In the genomic region with DNA sequence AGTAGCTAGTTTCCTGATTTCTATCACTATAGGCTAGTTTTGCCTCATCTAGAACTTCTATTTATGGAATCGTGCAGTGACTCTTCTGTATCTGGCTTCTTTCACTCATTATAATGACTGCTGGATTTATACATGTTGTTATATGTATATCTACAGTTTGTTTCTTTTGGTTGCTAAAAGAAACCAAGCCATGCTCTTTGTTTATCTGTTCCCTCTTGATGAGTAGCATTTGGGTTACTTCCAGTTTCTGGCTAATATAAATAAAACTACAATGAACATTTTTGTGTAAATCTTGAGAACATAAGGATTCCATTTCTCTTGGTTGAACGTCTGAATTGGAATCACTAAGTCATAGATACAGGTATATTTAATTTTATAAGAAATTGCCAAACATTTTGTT, we compare ENCODE assay signal across 14 cellular contexts.
A peak's percentile ranks its signal among the peaks of the same experiment; 100 is the strongest.
DNase-seq lines count a peak whose midpoint lies in the region; TF ChIP-seq lines count a peak whose summit lies in the region.
"Had no signal": no experiment of that assay in that cellular context is flagged by ENCODE, and none has a peak within 500 bp of the region (broad histone marks: within the 10 kb centered on the region; RNA-seq: fewer than 3 reads in every experiment).

No MANE protein-coding gene starts in this region.

- no peak overlapping the region for H3K4me3 Mint-ChIP-seq in HFFc6
- H3K4me3 Mint-ChIP-seq: CD4-positive, alpha-beta T cell; T-cell had no signal

- H3K9me3 Mint-ChIP-seq in HFFc6: peaks cover 5% of the 10 kb centered on the region; the same call in 1 of the 2 replicates

- no peak for TF ChIP-seq CTCF in HFFc6 (IDR thresholded peaks at IDR 0.05)

- H3K36me3 Mint-ChIP-seq in HFFc6 (ENCODE audit: low read depth): peaks cover under 1% of the 10 kb centered on the region
- H3K36me3 Mint-ChIP-seq: T-cell had no signal

- H3K27ac Mint-ChIP-seq in HFFc6: peak overlapping the region; percentile 28; the same call in 1 of the 2 replicates
- H3K27ac Mint-ChIP-seq: CD4-positive, alpha-beta T cell; T-cell had no signal

- no peaks in the 10 kb centered on the region for H3K27me3 Mint-ChIP-seq in HFFc6 (ENCODE audit: insufficient read depth)
- H3K27me3 Mint-ChIP-seq: CD4-positive, alpha-beta T cell; T-cell had no signal

- no peak for DNase-seq in HFFc6
- DNase-seq in brain pericyte (ENCODE audit: low read depth, low spot score): peak; percentile 2
- peak; percentile 56 for DNase-seq in iris pigment epithelial cell (ENCODE audit: low read depth)
- no peak for DNase-seq in NCI-H2227 (lab: John Stamatoyannopoulos, UW; ENCODE audit: unreplicated experiment)
- no peak for DNase-seq in stimulated activated CD4-positive, alpha-beta T cell treated with anti-CD3 and anti-CD28 coated beads, Interleukin-4, amount 100 ng/mL, for 4 hours
- DNase-seq in NCI-H2029 (lab: John Stamatoyannopoulos, UW): no peak
- no peak for DNase-seq in UCSD-AML1 (lab: John Stamatoyannopoulos, UW; ENCODE audit: unreplicated experiment)
- DNase-seq: CD4-positive, alpha-beta T cell; DMS79; KG1; NCI-H1092 treated with DMSO at 0.1 percent for 48 hours; NCI-H748 treated with DMSO at 0.1 percent for 48 hours; SIG-M5; T-cell had no signal

- no peaks in the 10 kb centered on the region for H3K4me1 Mint-ChIP-seq in HFFc6 (ENCODE audit: low read depth)
- H3K4me1 Mint-ChIP-seq: T-cell had no signal

Comparison
In these comparisons a context has a peak if more than half of its experiments do, and no peak if none do; other contexts are left out.
1. DNase-seq: peak in brain pericyte (single experiment) and iris pigment epithelial cell (single experiment); none in HFFc6 (single experiment), NCI-H2227 (single experiment), stimulated activated CD4-positive, alpha-beta T cell treated with anti-CD3 and anti-CD28 coated beads, Interleukin-4, amount 100 ng/mL, for 4 hours (0 of 2), NCI-H2029 (single experiment) and UCSD-AML1 (single experiment).